Comparison of ENCODE assay signal across 8 cellular contexts in genomic region chr6:30213654-30213998, GRCh38. TPM values are rescaled to one million over a fixed set of nuclear protein-coding genes. Genes with fewer than 3 reads are reported as not detected.
A peak's percentile ranks its signal among the peaks of the same experiment; 100 is the strongest.
DNase-seq lines count a peak whose midpoint lies in the region; ATAC-seq lines count a peak whose summit lies in the region.

No MANE protein-coding gene starts in this region.

- DNase-seq in T-helper 1 cell (no peak), inferior parietal cortex (ENCODE audit: extremely low spot score) (peak; percentile 59), middle frontal gyrus (ENCODE audit: extremely low spot score, low spot score) (no peak)

- peaks cover 40% of the 10 kb centered on the region for H3K4me1 Mint-ChIP-seq in T-helper 1 cell treated with Interleukin-12 subunit alpha and Interleukin-12 subunit beta and Interleukin-4 antibody, amounts not matched to agents 30 μg/mL and 1 μg/mL, for 36 hours (ENCODE audit: low read depth)
- peaks cover 53% of the 10 kb centered on the region for H3K4me1 Mint-ChIP-seq in activated naive CD8-positive, alpha-beta T cell (ENCODE audit: low read depth)

- ATAC-seq in HG03378 (IDR thresholded peaks at IDR 0.05; ENCODE audit: unreplicated experiment): no peak
- ATAC-seq in GM18519 (IDR thresholded peaks at IDR 0.05; ENCODE audit: low FRiP score, unreplicated experiment): no peak

- no peaks in the 10 kb centered on the region for H3K27me3 Mint-ChIP-seq in T-helper 1 cell treated with Interleukin-12 subunit alpha and Interleukin-12 subunit beta and Interleukin-4 antibody, amounts not matched to agents 30 μg/mL and 1 μg/mL, for 36 hours (ENCODE audit: low read depth)
- H3K27me3 Mint-ChIP-seq in activated naive CD8-positive, alpha-beta T cell: no peaks in the 10 kb centered on the region

- peak overlapping the region; percentile 99 for H3K27ac Mint-ChIP-seq in T-helper 1 cell treated with Interleukin-12 subunit alpha and Interleukin-12 subunit beta and Interleukin-4 antibody, amounts not matched to agents 30 μg/mL and 1 μg/mL, for 36 hours
- H3K27ac Mint-ChIP-seq in activated naive CD8-positive, alpha-beta T cell: peak overlapping the region; percentile 98

- peak overlapping the region; percentile 95 for H3K27ac ChIP-seq in temporal lobe (ENCODE audit: low read depth, low read length)

- peak overlapping the region; percentile 99 for H3K4me3 Mint-ChIP-seq in T-helper 1 cell treated with Interleukin-12 subunit alpha and Interleukin-12 subunit beta and Interleukin-4 antibody, amounts not matched to agents 30 μg/mL and 1 μg/mL, for 36 hours
- peak overlapping the region; percentile 93 for H3K4me3 Mint-ChIP-seq in activated naive CD8-positive, alpha-beta T cell

- H3K36me3 Mint-ChIP-seq in T-helper 1 cell treated with Interleukin-12 subunit alpha and Interleukin-12 subunit beta and Interleukin-4 antibody, amounts not matched to agents 30 μg/mL and 1 μg/mL, for 36 hours (ENCODE audit: low read depth): peaks cover 15% of the 10 kb centered on the region
- peaks cover 10% of the 10 kb centered on the region for H3K36me3 Mint-ChIP-seq in activated naive CD8-positive, alpha-beta T cell

- H3K9me3 Mint-ChIP-seq in T-helper 1 cell treated with Interleukin-12 subunit alpha and Interleukin-12 subunit beta and Interleukin-4 antibody, amounts not matched to agents 30 μg/mL and 1 μg/mL, for 36 hours: no peaks in the 10 kb centered on the region
- no peaks in the 10 kb centered on the region for H3K9me3 Mint-ChIP-seq in activated naive CD8-positive, alpha-beta T cell (ENCODE audit: low read depth)

RNA-seq across cellular contexts. Expression of gene TRIM26, which starts 0.4 kb away (rescaled TPM):
- 14.3 TPM for total RNA-seq in temporal lobe

RNA-seq across cellular contexts. Expression of gene TRIM15, which starts 50.3 kb away (rescaled TPM):
- not detected for total RNA-seq in temporal lobe

RNA-seq across cellular contexts. Expression of gene TRIM10, which starts 52.6 kb away (rescaled TPM):
- total RNA-seq in temporal lobe: 0.25 TPM
